ENCODE assay signal across 23 cellular contexts in the genomic region with DNA sequence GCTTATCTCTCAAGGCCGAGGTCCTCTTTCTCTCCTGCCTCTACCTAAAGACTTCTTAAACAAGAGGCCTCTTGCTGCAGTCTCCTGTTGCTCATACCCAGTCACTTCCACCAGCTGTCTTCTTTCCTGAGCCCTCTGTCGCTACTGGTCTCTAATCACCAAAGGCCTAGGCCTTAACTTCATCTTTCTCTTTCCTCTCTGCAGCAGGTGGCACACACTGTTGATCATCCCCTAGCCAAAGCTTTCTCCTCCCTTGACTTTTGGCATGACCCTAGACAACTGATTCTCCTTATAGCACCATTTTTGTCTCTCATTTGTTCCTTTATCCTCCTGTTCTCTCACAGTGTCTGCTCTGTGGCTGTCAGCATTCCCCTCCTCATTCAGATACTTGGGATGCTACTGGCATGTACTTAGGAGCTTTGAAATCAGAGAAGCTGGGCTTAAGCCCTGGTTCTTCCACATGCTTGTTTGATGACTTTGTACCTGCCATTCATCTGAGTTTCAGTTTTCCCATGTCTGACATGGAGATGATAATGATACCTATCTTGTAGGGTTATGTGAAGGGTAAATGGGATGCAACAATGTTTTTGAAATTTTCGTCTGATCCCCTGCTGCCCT. TPM values are rescaled to one million over a fixed set of nuclear protein-coding genes. Genes with fewer than 3 reads are reported as not detected.
DNase-seq lines count a peak whose midpoint lies in the region; ATAC-seq, FAIRE-seq and TF ChIP-seq lines count a peak whose summit lies in the region.
"Had no signal": no experiment of that assay in that cellular context is flagged by ENCODE, and none has a peak within 500 bp of the region (broad histone marks: within the 10 kb centered on the region; RNA-seq: fewer than 3 reads in every experiment).

No MANE protein-coding gene starts in this region.

- CTCF ChIA-PET in activated CD8-positive, alpha-beta T cell treated with anti-CD3 and anti-CD28 coated beads, Interleukin-2, amount 10 ng/mL, durations not matched to agents 7 days and 5 days (lab: Charles Lee), result no interaction called here
- CTCF ChIA-PET in activated CD8-positive, alpha-beta T cell treated with anti-CD3 and anti-CD28 coated beads for 36 hours (lab: Charles Lee), result interaction anchor here (1.3 kb wide), 1 partner anchor 43 kb away, joined by 3 read pairs; no protein-coding TSS in a partner anchor

- in situ Hi-C loops in gastrocnemius medialis (cut with MboI; ENCODE audit: low sequenced_read_pairs in 4 of 4), result no loop called here

- no peak overlapping the region for H3K4me3 Mint-ChIP-seq in activated CD8-positive, alpha-beta T cell treated with anti-CD3 and anti-CD28 coated beads, Interleukin-2, amount 10 ng/mL, durations not matched to agents 7 days and 5 days
- no peak overlapping the region for H3K4me3 Mint-ChIP-seq in activated CD8-positive, alpha-beta T cell treated with anti-CD3 and anti-CD28 coated beads for 36 hours
- H3K4me3 Mint-ChIP-seq in memory B cell, result no peak overlapping the region

- H3K27ac ChIP-seq in gastrocnemius medialis, result peak overlapping the region; percentile 52 to 94 (median 90)
- H3K27ac ChIP-seq: BLaER1, GM23248, PC-9 had no signal

- TF ChIP-seq POLR2A in gastrocnemius medialis (IDR thresholded peaks at IDR 0.05), result no peak

- no peaks in the 10 kb centered on the region for H3K36me3 ChIP-seq in gastrocnemius medialis

- H3K27me3 ChIP-seq in gastrocnemius medialis, result no peaks in the 10 kb centered on the region
- H3K27me3 ChIP-seq: BLaER1 had no signal

- peak overlapping the region; percentile 5 for H3K27ac Mint-ChIP-seq in activated CD8-positive, alpha-beta T cell treated with anti-CD3 and anti-CD28 coated beads, Interleukin-2, amount 10 ng/mL, durations not matched to agents 7 days and 5 days
- H3K27ac Mint-ChIP-seq in activated CD8-positive, alpha-beta T cell treated with anti-CD3 and anti-CD28 coated beads for 36 hours, result no peak overlapping the region
- H3K27ac Mint-ChIP-seq in memory B cell, result peak overlapping the region; percentile 7

- no peaks in the 10 kb centered on the region for H3K9me3 ChIP-seq in gastrocnemius medialis

- no peaks in the 10 kb centered on the region for H3K4me1 Mint-ChIP-seq in activated CD8-positive, alpha-beta T cell treated with anti-CD3 and anti-CD28 coated beads, Interleukin-2, amount 10 ng/mL, durations not matched to agents 7 days and 5 days (ENCODE audit: low read depth)
- peaks cover 6% of the 10 kb centered on the region for H3K4me1 Mint-ChIP-seq in activated CD8-positive, alpha-beta T cell treated with anti-CD3 and anti-CD28 coated beads for 36 hours (ENCODE audit: low read depth)
- H3K4me1 Mint-ChIP-seq in memory B cell, result peaks cover 19% of the 10 kb centered on the region

- POLR2A ChIA-PET in activated CD8-positive, alpha-beta T cell treated with anti-CD3 and anti-CD28 coated beads, Interleukin-2, amount 10 ng/mL, durations not matched to agents 7 days and 5 days (lab: Charles Lee), result interaction anchor here (0.5 kb wide), 1 partner anchor 121 kb away, joined by 3 read pairs; no protein-coding TSS in a partner anchor
- POLR2A ChIA-PET in activated CD8-positive, alpha-beta T cell treated with anti-CD3 and anti-CD28 coated beads for 36 hours (lab: Charles Lee), result no interaction called here

- TF ChIP-seq CTCF in activated CD8-positive, alpha-beta T cell treated with anti-CD3 and anti-CD28 coated beads for 36 hours (IDR thresholded peaks at IDR 0.05), result no peak
- no peak for TF ChIP-seq CTCF in gastrocnemius medialis (IDR thresholded peaks at IDR 0.05 in 4 of 5, conservative IDR thresholded peaks at IDR 0.05 in 1 of 5)

- H3K36me3 Mint-ChIP-seq in activated CD8-positive, alpha-beta T cell treated with anti-CD3 and anti-CD28 coated beads, Interleukin-2, amount 10 ng/mL, durations not matched to agents 7 days and 5 days (ENCODE audit: low read depth), result peaks cover 31% of the 10 kb centered on the region
- H3K36me3 Mint-ChIP-seq in activated CD8-positive, alpha-beta T cell treated with anti-CD3 and anti-CD28 coated beads for 36 hours (ENCODE audit: low read depth), result peaks cover 17% of the 10 kb centered on the region
- H3K36me3 Mint-ChIP-seq in memory B cell, result peaks cover 17% of the 10 kb centered on the region

- intact Hi-C loops in activated CD8-positive, alpha-beta T cell treated with anti-CD3 and anti-CD28 coated beads for 36 hours (cut with micrococcal nuclease), result no loop called here
- intact Hi-C loops in gastrocnemius medialis (cut with DNase I; ENCODE audit: low total_unique reads) (no loop called here), posterior vena cava (cut with DNase I) (no loop called here)

- no peak for FAIRE-seq in HTR-8/SVneo (lab: Jason Lieb, UNC)
- FAIRE-seq: GM12878, GM18507 had no signal

- H3K4me1 ChIP-seq in gastrocnemius medialis, result peaks cover 44 to 59% of the 10 kb centered on the region in 2 donors

- DNase-seq in activated CD8-positive, alpha-beta T cell treated with anti-CD3 and anti-CD28 coated beads, Interleukin-2, amount 10 ng/mL, durations not matched to agents 7 days and 5 days, result no peak
- no peak for DNase-seq in activated CD8-positive, alpha-beta T cell treated with anti-CD3 and anti-CD28 coated beads for 36 hours
- DNase-seq in memory B cell (ENCODE audit: low spot score in 2 of 2) (no peak), gastrocnemius medialis (no peak), posterior vena cava (ENCODE audit: low spot score) (no peak), HTR-8/SVneo (ENCODE audit: insufficient read length, low spot score) (no peak)
- no peak for DNase-seq in activated naive CD4-positive, alpha-beta T cell (lab: John Stamatoyannopoulos, UW)
- DNase-seq: 8988T, DMS 273 treated with DMSO at 0.1 percent for 48 hours, GDM1, GM23248, HCEC 1CT, KG1, NCI-H1436 treated with DMSO at 0.1 percent for 48 hours, NCI-H2029 treated with DMSO at 0.1 percent for 48 hours, NCI-H2171 treated with DMSO at 0.1 percent for 48 hours, NCI-H446 treated with DMSO at 0.1 percent for 48 hours, NCI-H748 treated with DMSO at 0.1 percent for 48 hours had no signal

- H3K27me3 Mint-ChIP-seq in activated CD8-positive, alpha-beta T cell treated with anti-CD3 and anti-CD28 coated beads, Interleukin-2, amount 10 ng/mL, durations not matched to agents 7 days and 5 days (ENCODE audit: low read depth), result no peaks in the 10 kb centered on the region
- no peaks in the 10 kb centered on the region for H3K27me3 Mint-ChIP-seq in activated CD8-positive, alpha-beta T cell treated with anti-CD3 and anti-CD28 coated beads for 36 hours
- no peaks in the 10 kb centered on the region for H3K27me3 Mint-ChIP-seq in memory B cell

- H3K9me3 Mint-ChIP-seq in activated CD8-positive, alpha-beta T cell treated with anti-CD3 and anti-CD28 coated beads, Interleukin-2, amount 10 ng/mL, durations not matched to agents 7 days and 5 days (ENCODE audit: insufficient read depth), result no peaks in the 10 kb centered on the region
- no peaks in the 10 kb centered on the region for H3K9me3 Mint-ChIP-seq in activated CD8-positive, alpha-beta T cell treated with anti-CD3 and anti-CD28 coated beads for 36 hours
- H3K9me3 Mint-ChIP-seq in memory B cell, result no peaks in the 10 kb centered on the region

- H3K4me3 ChIP-seq in gastrocnemius medialis, result no peak overlapping the region
- H3K4me3 ChIP-seq: BLaER1, GM12878, GM23248, PC-9 had no signal

- no peak for ATAC-seq in activated CD8-positive, alpha-beta T cell treated with anti-CD3 and anti-CD28 coated beads, Interleukin-2, amount 10 ng/mL, durations not matched to agents 7 days and 5 days
- no peak for ATAC-seq in activated CD8-positive, alpha-beta T cell treated with anti-CD3 and anti-CD28 coated beads for 36 hours
- no peak for ATAC-seq in memory B cell (ENCODE audit: low read depth)
- no peak for ATAC-seq in gastrocnemius medialis
- no peak for ATAC-seq in HG03354 (IDR thresholded peaks at IDR 0.05; ENCODE audit: poor library complexity, severe bottlenecking, unreplicated experiment)
- ATAC-seq: GM12878 had no signal

RNA-seq across cellular contexts. Expression of a gene that starts 22.4 kb away (rescaled TPM):
- 10 to 100 TPM; 23.4 to 23.9 TPM for total RNA-seq in activated CD8-positive, alpha-beta T cell treated with anti-CD3 and anti-CD28 coated beads, Interleukin-2, amount 10 ng/mL, durations not matched to agents 7 days and 5 days
- total RNA-seq in activated CD8-positive, alpha-beta T cell treated with anti-CD3 and anti-CD28 coated beads for 36 hours, result 10 to 100 TPM; 13.0 to 14.1 TPM
- total RNA-seq in gastrocnemius medialis (10 to 100 TPM; 17.5 to 35.2 (median 27.6) TPM), posterior vena cava (10 to 100 TPM; 41.7 to 50.2 TPM)

RNA-seq across cellular contexts. Expression of a gene that starts 45.3 kb away (rescaled TPM):
- 10 to 100 TPM; 30.2 TPM for total RNA-seq in activated CD8-positive, alpha-beta T cell treated with anti-CD3 and anti-CD28 coated beads, Interleukin-2, amount 10 ng/mL, durations not matched to agents 7 days and 5 days
- 10 to 100 TPM; 23.0 to 24.7 TPM for total RNA-seq in activated CD8-positive, alpha-beta T cell treated with anti-CD3 and anti-CD28 coated beads for 36 hours
- 10 to 100 TPM; 18.2 to 31.0 (median 21.5) TPM for total RNA-seq in gastrocnemius medialis
- total RNA-seq in posterior vena cava, result 10 to 100 TPM; 36.2 to 44.6 TPM
